8 cellular contexts compared by ENCODE assay signal in the genomic region with DNA sequence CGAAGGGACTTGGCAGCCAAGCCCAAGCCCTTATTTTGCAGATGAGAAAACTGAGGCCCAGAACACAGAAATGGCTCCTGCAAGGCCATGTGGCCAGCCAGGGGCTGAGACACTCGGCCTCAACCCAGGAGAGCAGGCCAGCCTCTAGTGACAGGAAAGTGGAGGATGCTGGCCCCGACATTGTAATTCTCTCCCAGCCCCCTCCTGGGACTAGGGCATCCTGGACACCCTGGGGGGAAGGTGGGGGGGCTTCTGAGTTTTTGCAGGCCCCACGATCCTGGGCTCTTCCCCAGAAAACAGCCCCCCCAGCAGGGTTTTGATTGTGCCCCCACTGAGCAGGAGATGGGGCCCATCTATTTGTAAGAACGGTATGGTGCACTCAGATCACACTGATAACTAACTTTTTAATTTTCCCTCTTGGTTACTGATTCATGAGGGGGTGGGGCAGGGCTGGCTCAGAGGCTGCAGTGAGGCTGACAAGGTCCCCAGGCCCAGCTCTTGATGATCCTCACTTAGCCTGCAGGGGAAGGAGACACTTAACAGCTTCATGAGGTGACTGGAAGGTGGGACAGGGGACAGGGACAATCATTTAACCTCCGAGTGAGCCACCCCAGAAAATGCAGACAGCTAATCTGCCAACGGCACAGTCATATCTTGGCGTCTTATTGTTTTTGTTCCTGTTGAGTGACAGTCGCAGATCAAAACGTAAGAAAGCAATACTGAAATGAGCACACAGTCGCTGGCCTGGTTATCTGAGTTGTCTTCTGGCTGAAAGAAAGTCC.
DNase-seq lines count a peak whose midpoint lies in the region; ATAC-seq and TF ChIP-seq lines count a peak whose summit lies in the region.

No MANE protein-coding gene starts in this region.

- peaks cover 99% of the 10 kb centered on the region for H3K4me1 Mint-ChIP-seq in activated naive CD4-positive, alpha-beta T cell treated with anti-CD3 and anti-CD28 coated beads, Interleukin-2, amount 50 U/mL, for 24 hours

- H3K36me3 ChIP-seq in mucosa of rectum (ENCODE audit: control insufficient read depth in 2 of 2, insufficient read depth in 2 of 2, low read length in 2 of 2): peaks cover 2 to 8% of the 10 kb centered on the region in 2 donors

- no peaks in the 10 kb centered on the region for H3K9me3 ChIP-seq in mucosa of rectum (ENCODE audit: control insufficient read depth in 2 of 2, low read length in 2 of 2)

- DNase-seq in GM10248 (ENCODE audit: extremely low spot score): peak; percentile 74
- DNase-seq in nucleus accumbens (lab: John Stamatoyannopoulos, UW): no peak
- no peak for DNase-seq in NCI-H1694 treated with DMSO at 0.1 percent for 48 hours (lab: John Stamatoyannopoulos, UW)

- no peak for TF ChIP-seq CTCF in GM10248 (IDR thresholded peaks at IDR 0.05; ENCODE audit: control extremely low read depth, extremely low read depth, low read depth, missing control alignments)

- H3K27ac Mint-ChIP-seq in activated naive CD4-positive, alpha-beta T cell treated with anti-CD3 and anti-CD28 coated beads, Interleukin-2, amount 50 U/mL, for 24 hours: peak overlapping the region; percentile 81

- H3K27me3 ChIP-seq in mucosa of rectum (ENCODE audit: control insufficient read depth in 2 of 2, insufficient read depth in 2 of 2, low read length in 2 of 2): no peaks in the 10 kb centered on the region

- POLR2A ChIA-PET in GM10248 (lab: Yijun Ruan, JAX): no interaction called here

- peak overlapping the region; percentile 57 for H3K4me3 Mint-ChIP-seq in activated naive CD4-positive, alpha-beta T cell treated with anti-CD3 and anti-CD28 coated beads, Interleukin-2, amount 50 U/mL, for 24 hours

- no peaks in the 10 kb centered on the region for H3K9me3 Mint-ChIP-seq in activated naive CD4-positive, alpha-beta T cell treated with anti-CD3 and anti-CD28 coated beads, Interleukin-2, amount 50 U/mL, for 24 hours

- H3K4me3 ChIP-seq in mucosa of rectum (ENCODE audit: low read length in 2 of 2): peak overlapping the region in 1 of 2 donors; percentile 33

- ATAC-seq in HG03095 (IDR thresholded peaks at IDR 0.05; ENCODE audit: unreplicated experiment): peak; percentile 31
- no peak for ATAC-seq in GM21786 (IDR thresholded peaks at IDR 0.05; ENCODE audit: unreplicated experiment)
- ATAC-seq in GM18519 (IDR thresholded peaks at IDR 0.05; ENCODE audit: low FRiP score, unreplicated experiment): no peak

- peaks cover 2% of the 10 kb centered on the region for H3K36me3 Mint-ChIP-seq in activated naive CD4-positive, alpha-beta T cell treated with anti-CD3 and anti-CD28 coated beads, Interleukin-2, amount 50 U/mL, for 24 hours

- H3K27me3 Mint-ChIP-seq in activated naive CD4-positive, alpha-beta T cell treated with anti-CD3 and anti-CD28 coated beads, Interleukin-2, amount 50 U/mL, for 24 hours: no peaks in the 10 kb centered on the region

- H3K27ac ChIP-seq in mucosa of rectum (ENCODE audit: low read depth in 2 of 2, low read length in 2 of 2): peak overlapping the region; percentile 67 to 92

- CTCF ChIA-PET in GM10248 (lab: Yijun Ruan, JAX): interaction anchor here (1.0 to 2.0 kb wide), 3 partner anchors 13 to 17 kb away, joined by 3 to 6 read pairs (median 4); no protein-coding TSS in a partner anchor

- H3K4me1 ChIP-seq in mucosa of rectum (ENCODE audit: control insufficient read depth in 2 of 2, insufficient read depth in 2 of 2, low read length in 2 of 2): peaks cover 88 to 94% of the 10 kb centered on the region in 2 donors

- H3K9ac ChIP-seq in mucosa of rectum (ENCODE audit: low read depth in 1 of 2, low read length in 2 of 2): peak overlapping the region in 1 of 2 donors; percentile 54
